In the genomic region with DNA sequence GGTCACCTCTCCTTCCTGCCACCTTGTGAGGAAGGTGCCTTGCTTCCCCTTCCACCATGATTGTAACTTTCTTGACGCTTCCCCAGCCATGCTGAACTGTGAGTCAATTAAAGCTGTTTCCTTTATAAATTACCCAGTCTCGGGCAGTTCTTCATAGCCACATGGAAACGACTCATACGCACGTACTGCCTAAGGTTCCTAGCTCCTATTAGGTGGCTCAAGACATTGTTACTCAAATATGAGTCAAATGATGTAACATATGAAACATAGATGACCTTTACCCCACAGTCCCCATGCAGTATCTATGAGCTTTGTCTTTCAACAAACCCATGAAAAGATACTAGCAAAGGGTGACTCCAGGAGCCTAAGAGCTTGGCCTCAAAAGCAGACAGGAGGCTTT, we compare ENCODE assay signal across 19 cellular contexts.
DNase-seq lines count a peak whose midpoint lies in the region; TF ChIP-seq lines count a peak whose summit lies in the region.
"Had no signal": no experiment of that assay in that cellular context is flagged by ENCODE, and none has a peak within 500 bp of the region (broad histone marks: within the 10 kb centered on the region; RNA-seq: fewer than 3 reads in every experiment).

No MANE protein-coding gene starts in this region.

- DNase-seq in GM23248 (peak; percentile 84), NOMO-1 treated with dmso at 0.1 percent for 144 hours (lab: John Stamatoyannopoulos, UW; ENCODE audit: unreplicated experiment) (peak; percentile 33), epithelial cell of esophagus (ENCODE audit: low read depth) (peak; percentile 92), osteoblast (ENCODE audit: insufficient read length, low spot score, missing footprints) (no peak), NCI-H748 treated with DMSO at 0.1 percent for 48 hours (lab: John Stamatoyannopoulos, UW) (no peak), germinal center (ENCODE audit: low spot score) (no peak)
- no peak for DNase-seq in stimulated activated CD4-positive, alpha-beta T cell treated with anti-CD3 and anti-CD28 coated beads, Interleukin-4, amount 100 ng/mL, for 1 hour
- DNase-seq in stimulated activated naive CD4-positive, alpha-beta T cell (lab: John Stamatoyannopoulos, UW): no peak
- DNase-seq: caudate nucleus; DMS79; effector memory CD4-positive, alpha-beta T cell; Kasumi-1; left cardiac atrium; NCI-H2107; NCI-H774; ovary; SHP77; spleen had no signal

- WGBS in GM23248 (ENCODE audit: low coverage in 1 of 2, low lambda C conversion rate in 2 of 2, missing lambda C conversion rate in 2 of 2), 2 experiments: 15 to 22% methylated on average over 5 of the region's 5 CpGs

- no peak overlapping the region for H3K9ac ChIP-seq in GM23248

- no peak for TF ChIP-seq CTCF in epithelial cell of esophagus (IDR thresholded peaks at IDR 0.05; ENCODE audit: insufficient read depth, low read depth, low read length, missing control alignments)
- no peak for TF ChIP-seq CTCF in osteoblast (IDR thresholded peaks at IDR 0.05; ENCODE audit: extremely low read depth, low read depth, low read length)

- in situ Hi-C loops in GM23248 (cut with MboI): no loop called here

- no peak overlapping the region for H3K4me2 ChIP-seq in GM23248 (ENCODE audit: unreplicated experiment)
- H3K4me2 ChIP-seq in osteoblast (ENCODE audit: insufficient read depth, low read length): no peak overlapping the region

- 0 out of 2 replicates have a peak, but pooled peaks cover 4% of the 10 kb centered on the region for H3F3A ChIP-seq in GM23248 (ENCODE audit: insufficient read depth)

- H3K27ac ChIP-seq in GM23248 (peak overlapping the region; percentile 25), osteoblast (ENCODE audit: low read depth, low read length) (peak overlapping the region; percentile 46)
- H3K27ac ChIP-seq: HL-60, ovary, spleen had no signal

- H3K9me3 ChIP-seq in GM23248 (ENCODE audit: low read depth): no peaks in the 10 kb centered on the region
- no peaks in the 10 kb centered on the region for H3K9me3 ChIP-seq in osteoblast (ENCODE audit: low read depth, low read length)
- H3K9me3 ChIP-seq: ovary, spleen had no signal

- H3K36me3 ChIP-seq in GM23248 (ENCODE audit: low read depth) (no peaks in the 10 kb centered on the region), osteoblast (ENCODE audit: insufficient read depth, low read length) (no peaks in the 10 kb centered on the region)
- H3K36me3 ChIP-seq: ovary, spleen had no signal

- H3K4me1 ChIP-seq in GM23248 (ENCODE audit: insufficient read depth): 0 out of 2 replicates have a peak, but pooled peaks cover 3% of the 10 kb centered on the region
- peaks cover 3% of the 10 kb centered on the region for H3K4me1 ChIP-seq in osteoblast (ENCODE audit: insufficient read depth, low read length)
- H3K4me1 ChIP-seq: spleen had no signal

- H3K79me2 ChIP-seq in GM23248 (ENCODE audit: insufficient read depth) (no peaks in the 10 kb centered on the region), osteoblast (ENCODE audit: insufficient read depth, low read length) (no peaks in the 10 kb centered on the region)

- H4K20me1 ChIP-seq in GM23248 (ENCODE audit: insufficient read depth): no peaks in the 10 kb centered on the region
- no peaks in the 10 kb centered on the region for H4K20me1 ChIP-seq in osteoblast (ENCODE audit: insufficient read depth, low read length)

- no peak overlapping the region for H3K4me3 ChIP-seq in GM23248
- no peak overlapping the region for H3K4me3 ChIP-seq in epithelial cell of esophagus (ENCODE audit: low read length)
- H3K4me3 ChIP-seq in osteoblast (ENCODE audit: insufficient read depth, low read length): no peak overlapping the region
- H3K4me3 ChIP-seq: ovary, spleen had no signal

- no peaks in the 10 kb centered on the region for H3K9me2 ChIP-seq in GM23248 (ENCODE audit: insufficient read depth)

- peak overlapping the region; percentile 14; the same call in 1 of the 2 replicates for H2AFZ ChIP-seq in GM23248
- H2AFZ ChIP-seq in osteoblast (ENCODE audit: low read length): peak overlapping the region; percentile 76

- H3K27me3 ChIP-seq in GM23248 (replicated peaks; ENCODE audit: insufficient read depth) (no peaks in the 10 kb centered on the region), osteoblast (ENCODE audit: insufficient read depth, low read length) (no peaks in the 10 kb centered on the region)
- H3K27me3 ChIP-seq: ovary, spleen had no signal

Comparison
In these comparisons a context has a peak if more than half of its experiments do, and no peak if none do; other contexts are left out.
1. DNase-seq: peak in GM23248 (single experiment), NOMO-1 treated with dmso at 0.1 percent for 144 hours (single experiment) and epithelial cell of esophagus (single experiment); none in osteoblast (single experiment), NCI-H748 treated with DMSO at 0.1 percent for 48 hours (single experiment), stimulated activated CD4-positive, alpha-beta T cell treated with anti-CD3 and anti-CD28 coated beads, Interleukin-4, amount 100 ng/mL, for 1 hour (single experiment), germinal center (single experiment) and stimulated activated naive CD4-positive, alpha-beta T cell (0 of 6).